ENCODE assay signal across 22 cellular contexts in the genomic region with DNA sequence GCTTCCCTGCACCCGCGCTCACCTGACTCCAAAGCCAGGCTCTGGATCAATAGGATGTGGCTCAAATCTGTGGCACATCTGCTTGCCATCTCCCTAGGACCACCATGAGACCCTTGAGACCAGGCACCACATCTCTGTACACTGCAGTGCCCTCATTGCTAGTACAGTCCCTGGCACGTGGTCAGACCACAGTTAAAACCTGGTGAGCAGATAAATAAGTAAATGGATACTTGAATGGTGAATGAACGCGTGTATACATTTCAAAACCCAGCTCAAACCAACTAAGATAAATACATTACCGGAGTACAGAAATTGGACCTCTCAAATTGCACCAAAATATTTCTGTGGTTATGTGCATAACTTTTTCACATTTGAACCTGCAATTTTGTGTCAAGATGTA.
"Had no signal": no experiment of that assay in that cellular context is flagged by ENCODE, and none has a peak within 500 bp of the region (broad histone marks: within the 10 kb centered on the region; RNA-seq: fewer than 3 reads in every experiment).

No MANE protein-coding gene starts in this region.

- H3K27ac Mint-ChIP-seq: dendritic cell treated with granulocyte-macrophage colony-stimulating factor and Interleukin-4, amounts not matched to agents 40 ng/mL and 50 ng/mL, for 4 days; effector memory CD8-positive, alpha-beta T cell; natural killer cell treated with Interleukin-12 subunit alpha and Interleukin-12 subunit beta and Interleukin-15 and Interleukin-18, amount 100 ng/mL, for 72 hours; neural progenitor cell had no signal

- DNase-seq: effector memory CD8-positive, alpha-beta T cell; foreskin fibroblast; kidney; left cardiac atrium; left ventricle myocardium inferior; lower lobe of right lung; mesenchymal stem cell; midbrain; nucleus accumbens; ovary; sigmoid colon; stimulated activated CD4-positive, alpha-beta T cell treated with anti-CD3 and anti-CD28 coated beads, Interleukin-12 subunit alpha, Interleukin-12 subunit beta, amount 100 ng/mL, for 4 hours; stimulated activated naive CD4-positive, alpha-beta T cell; trophoblast cell had no signal

- H3K27me3 Mint-ChIP-seq: dendritic cell treated with granulocyte-macrophage colony-stimulating factor and Interleukin-4, amounts not matched to agents 40 ng/mL and 50 ng/mL, for 4 days had no signal

- H3K4me3 Mint-ChIP-seq: dendritic cell treated with granulocyte-macrophage colony-stimulating factor and Interleukin-4, amounts not matched to agents 40 ng/mL and 50 ng/mL, for 4 days; effector memory CD8-positive, alpha-beta T cell; natural killer cell treated with Interleukin-12 subunit alpha and Interleukin-12 subunit beta and Interleukin-15 and Interleukin-18, amount 100 ng/mL, for 72 hours; neural progenitor cell had no signal

- H3K4me3 ChIP-seq: esophagus muscularis mucosa, gastroesophageal sphincter, left ventricle myocardium inferior, lower lobe of right lung, neural progenitor cell, ovary, right atrium auricular region, sigmoid colon, skin epidermis had no signal

- H3K27ac ChIP-seq: epithelial cell of prostate, esophagus muscularis mucosa, gastroesophageal sphincter, left ventricle myocardium inferior, lower lobe of right lung, neural progenitor cell, ovary, right atrium auricular region, sigmoid colon, skin epidermis had no signal

- H3K4me1 ChIP-seq: esophagus muscularis mucosa, gastroesophageal sphincter, left ventricle myocardium inferior, lower lobe of right lung, neural progenitor cell, right atrium auricular region, sigmoid colon had no signal

- H3K9me3 ChIP-seq: lower lobe of right lung, ovary had no signal

- H3K36me3 ChIP-seq: esophagus muscularis mucosa, gastroesophageal sphincter, left ventricle myocardium inferior, lower lobe of right lung, neural progenitor cell, ovary, right atrium auricular region, sigmoid colon had no signal

- H3K27me3 ChIP-seq: neural progenitor cell, ovary, right atrium auricular region, sigmoid colon had no signal
